Comparison of ENCODE assay signal across 1 cellular context in genomic region chr9:18437315-18438200, GRCh38.
TF ChIP-seq lines count a peak whose summit lies in the region.

No MANE protein-coding gene starts in this region.

TF ChIP-seq in liver, 16 proteins besides CTCF, POLR2A, EP300 and RAD21 (continued from another document):
- TF ChIP-seq REST (IDR thresholded peaks at IDR 0.05) (no peak), HNF4G (IDR thresholded peaks at IDR 0.05) (no peak)
TF ChIP-seq in liver: peak in this region for 7.
